ENCODE assay signal across 1 cellular context in the genomic region with DNA sequence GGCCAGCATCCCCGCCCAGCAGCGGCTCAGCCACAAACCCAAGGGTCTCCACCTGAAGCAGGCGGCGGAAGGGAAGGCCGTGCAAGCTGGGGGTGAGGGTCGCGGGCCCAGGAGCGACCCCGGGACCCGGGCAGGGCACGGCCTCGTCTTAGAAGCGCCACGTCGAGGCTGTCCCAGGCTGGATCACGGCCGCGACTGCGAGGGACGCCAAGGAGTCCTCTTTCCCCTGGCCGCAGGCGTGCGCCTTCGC.
A peak's percentile ranks its signal among the peaks of the same experiment; 100 is the strongest.
TF ChIP-seq lines count a peak whose summit lies in the region.

No MANE protein-coding gene starts in this region.

TF ChIP-seq in K562, 482 proteins besides CTCF, POLR2A, EP300 and RAD21 (continued from another document):
- TF ChIP-seq, protein P1, sequence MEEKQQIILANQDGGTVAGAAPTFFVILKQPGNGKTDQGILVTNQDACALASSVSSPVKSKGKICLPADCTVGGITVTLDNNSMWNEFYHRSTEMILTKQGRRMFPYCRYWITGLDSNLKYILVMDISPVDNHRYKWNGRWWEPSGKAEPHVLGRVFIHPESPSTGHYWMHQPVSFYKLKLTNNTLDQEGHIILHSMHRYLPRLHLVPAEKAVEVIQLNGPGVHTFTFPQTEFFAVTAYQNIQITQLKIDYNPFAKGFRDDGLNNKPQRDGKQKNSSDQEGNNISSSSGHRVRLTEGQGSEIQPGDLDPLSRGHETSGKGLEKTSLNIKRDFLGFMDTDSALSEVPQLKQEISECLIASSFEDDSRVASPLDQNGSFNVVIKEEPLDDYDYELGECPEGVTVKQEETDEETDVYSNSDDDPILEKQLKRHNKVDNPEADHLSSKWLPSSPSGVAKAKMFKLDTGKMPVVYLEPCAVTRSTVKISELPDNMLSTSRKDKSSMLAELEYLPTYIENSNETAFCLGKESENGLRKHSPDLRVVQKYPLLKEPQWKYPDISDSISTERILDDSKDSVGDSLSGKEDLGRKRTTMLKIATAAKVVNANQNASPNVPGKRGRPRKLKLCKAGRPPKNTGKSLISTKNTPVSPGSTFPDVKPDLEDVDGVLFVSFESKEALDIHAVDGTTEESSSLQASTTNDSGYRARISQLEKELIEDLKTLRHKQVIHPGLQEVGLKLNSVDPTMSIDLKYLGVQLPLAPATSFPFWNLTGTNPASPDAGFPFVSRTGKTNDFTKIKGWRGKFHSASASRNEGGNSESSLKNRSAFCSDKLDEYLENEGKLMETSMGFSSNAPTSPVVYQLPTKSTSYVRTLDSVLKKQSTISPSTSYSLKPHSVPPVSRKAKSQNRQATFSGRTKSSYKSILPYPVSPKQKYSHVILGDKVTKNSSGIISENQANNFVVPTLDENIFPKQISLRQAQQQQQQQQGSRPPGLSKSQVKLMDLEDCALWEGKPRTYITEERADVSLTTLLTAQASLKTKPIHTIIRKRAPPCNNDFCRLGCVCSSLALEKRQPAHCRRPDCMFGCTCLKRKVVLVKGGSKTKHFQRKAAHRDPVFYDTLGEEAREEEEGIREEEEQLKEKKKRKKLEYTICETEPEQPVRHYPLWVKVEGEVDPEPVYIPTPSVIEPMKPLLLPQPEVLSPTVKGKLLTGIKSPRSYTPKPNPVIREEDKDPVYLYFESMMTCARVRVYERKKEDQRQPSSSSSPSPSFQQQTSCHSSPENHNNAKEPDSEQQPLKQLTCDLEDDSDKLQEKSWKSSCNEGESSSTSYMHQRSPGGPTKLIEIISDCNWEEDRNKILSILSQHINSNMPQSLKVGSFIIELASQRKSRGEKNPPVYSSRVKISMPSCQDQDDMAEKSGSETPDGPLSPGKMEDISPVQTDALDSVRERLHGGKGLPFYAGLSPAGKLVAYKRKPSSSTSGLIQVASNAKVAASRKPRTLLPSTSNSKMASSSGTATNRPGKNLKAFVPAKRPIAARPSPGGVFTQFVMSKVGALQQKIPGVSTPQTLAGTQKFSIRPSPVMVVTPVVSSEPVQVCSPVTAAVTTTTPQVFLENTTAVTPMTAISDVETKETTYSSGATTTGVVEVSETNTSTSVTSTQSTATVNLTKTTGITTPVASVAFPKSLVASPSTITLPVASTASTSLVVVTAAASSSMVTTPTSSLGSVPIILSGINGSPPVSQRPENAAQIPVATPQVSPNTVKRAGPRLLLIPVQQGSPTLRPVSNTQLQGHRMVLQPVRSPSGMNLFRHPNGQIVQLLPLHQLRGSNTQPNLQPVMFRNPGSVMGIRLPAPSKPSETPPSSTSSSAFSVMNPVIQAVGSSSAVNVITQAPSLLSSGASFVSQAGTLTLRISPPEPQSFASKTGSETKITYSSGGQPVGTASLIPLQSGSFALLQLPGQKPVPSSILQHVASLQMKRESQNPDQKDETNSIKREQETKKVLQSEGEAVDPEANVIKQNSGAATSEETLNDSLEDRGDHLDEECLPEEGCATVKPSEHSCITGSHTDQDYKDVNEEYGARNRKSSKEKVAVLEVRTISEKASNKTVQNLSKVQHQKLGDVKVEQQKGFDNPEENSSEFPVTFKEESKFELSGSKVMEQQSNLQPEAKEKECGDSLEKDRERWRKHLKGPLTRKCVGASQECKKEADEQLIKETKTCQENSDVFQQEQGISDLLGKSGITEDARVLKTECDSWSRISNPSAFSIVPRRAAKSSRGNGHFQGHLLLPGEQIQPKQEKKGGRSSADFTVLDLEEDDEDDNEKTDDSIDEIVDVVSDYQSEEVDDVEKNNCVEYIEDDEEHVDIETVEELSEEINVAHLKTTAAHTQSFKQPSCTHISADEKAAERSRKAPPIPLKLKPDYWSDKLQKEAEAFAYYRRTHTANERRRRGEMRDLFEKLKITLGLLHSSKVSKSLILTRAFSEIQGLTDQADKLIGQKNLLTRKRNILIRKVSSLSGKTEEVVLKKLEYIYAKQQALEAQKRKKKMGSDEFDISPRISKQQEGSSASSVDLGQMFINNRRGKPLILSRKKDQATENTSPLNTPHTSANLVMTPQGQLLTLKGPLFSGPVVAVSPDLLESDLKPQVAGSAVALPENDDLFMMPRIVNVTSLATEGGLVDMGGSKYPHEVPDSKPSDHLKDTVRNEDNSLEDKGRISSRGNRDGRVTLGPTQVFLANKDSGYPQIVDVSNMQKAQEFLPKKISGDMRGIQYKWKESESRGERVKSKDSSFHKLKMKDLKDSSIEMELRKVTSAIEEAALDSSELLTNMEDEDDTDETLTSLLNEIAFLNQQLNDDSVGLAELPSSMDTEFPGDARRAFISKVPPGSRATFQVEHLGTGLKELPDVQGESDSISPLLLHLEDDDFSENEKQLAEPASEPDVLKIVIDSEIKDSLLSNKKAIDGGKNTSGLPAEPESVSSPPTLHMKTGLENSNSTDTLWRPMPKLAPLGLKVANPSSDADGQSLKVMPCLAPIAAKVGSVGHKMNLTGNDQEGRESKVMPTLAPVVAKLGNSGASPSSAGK (IDR thresholded peaks at IDR 0.05): peak; percentile 87
- TF ChIP-seq SOX6 (IDR thresholded peaks at IDR 0.05) (no peak), TAF1 (IDR thresholded peaks at IDR 0.05; ENCODE audit: control insufficient read depth, extremely low read depth, insufficient read depth, low read length, severe bottlenecking) (peak; percentile 18), CHD1 (IDR thresholded peaks at IDR 0.05; ENCODE audit: low read length) (peak; percentile 89), ZFPM2 (CRISPR knock-in tag; IDR thresholded peaks at IDR 0.05) (no peak), HLTF (IDR thresholded peaks at IDR 0.05) (0 out of 2 replicates have a peak, but pooled peaks have one; percentile 63), SP1 (CRISPR knock-in tag; IDR thresholded peaks at IDR 0.05) (peak; percentile 74; the same call in 1 of the 2 replicates), SMARCB1 (IDR thresholded peaks at IDR 0.05; ENCODE audit: insufficient read length, low read depth) (no peak)
- TF ChIP-seq, protein P2, sequence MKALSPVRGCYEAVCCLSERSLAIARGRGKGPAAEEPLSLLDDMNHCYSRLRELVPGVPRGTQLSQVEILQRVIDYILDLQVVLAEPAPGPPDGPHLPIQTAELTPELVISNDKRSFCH (CRISPR knock-in tag; IDR thresholded peaks at IDR 0.05): no peak
- TF ChIP-seq, protein P2 (tag; IDR thresholded peaks at IDR 0.05): peak; percentile 48; the same call in 1 of the 2 replicates
